ENCODE assay signal across 12 cellular contexts in genomic region chr7:90597879-90598278, GRCh38. TPM values are rescaled to one million over a fixed set of nuclear protein-coding genes. Genes with fewer than 3 reads are reported as not detected.
A peak's percentile ranks its signal among the peaks of the same experiment; 100 is the strongest.
DNase-seq lines count a peak whose midpoint lies in the region; ATAC-seq, FAIRE-seq and TF ChIP-seq lines count a peak whose summit lies in the region.
"Had no signal": no experiment of that assay in that cellular context is flagged by ENCODE, and none has a peak within 500 bp of the region (broad histone marks: within the 10 kb centered on the region; RNA-seq: fewer than 3 reads in every experiment).

No MANE protein-coding gene starts in this region.

- H3K27ac ChIP-seq in endothelial cell of umbilical vein (ENCODE audit: insufficient read depth, low read depth, low read length) (peak overlapping the region; percentile 80), neural progenitor cell (no peak overlapping the region)
- H3K27ac ChIP-seq: ovary had no signal

- no peak for FAIRE-seq in endothelial cell of umbilical vein (lab: Jason Lieb, UNC)

- H3K4me1 ChIP-seq in endothelial cell of umbilical vein (ENCODE audit: control insufficient read depth, extremely low read depth, insufficient read depth, low read length): peaks cover 46% of the 10 kb centered on the region
- H3K4me1 ChIP-seq in neural progenitor cell: peaks cover 22% of the 10 kb centered on the region

- peak overlapping the region; percentile 99 for H3K4me3 Mint-ChIP-seq in neural progenitor cell
- no peak overlapping the region for H3K4me3 Mint-ChIP-seq in T-helper 2 cell treated with Interferon-gamma antibody and Interleukin-4, amounts not matched to agents 5 μg/mL and 100 μg/mL, for 36 hours

- H3K4me2 ChIP-seq in endothelial cell of umbilical vein (ENCODE audit: insufficient read depth, low read length) (peak overlapping the region; percentile 98), neural progenitor cell (peak overlapping the region; percentile 80)

- POLR2A ChIA-PET in endothelial cell of umbilical vein (lab: Charles Lee): no interaction called here

- dilution Hi-C loops in endothelial cell of umbilical vein (cut with MboI; ENCODE audit: extremely low pct_ligation_motif_present, low sequenced_read_pairs): no loop called here

- peaks cover 11% of the 10 kb centered on the region for H3F3A ChIP-seq in neural progenitor cell (ENCODE audit: low read depth)

- H3K9me1 ChIP-seq in endothelial cell of umbilical vein (replicated peaks; ENCODE audit: control insufficient read depth, extremely low read depth, insufficient read depth, low read length): no peaks in the 10 kb centered on the region

- no peak for TF ChIP-seq CTCF in endothelial cell of umbilical vein (IDR thresholded peaks at IDR 0.05; ENCODE audit: extremely low read depth in 1 of 2, insufficient read depth in 1 of 2, low read depth in 1 of 2, low read length in 2 of 2)
- TF ChIP-seq CTCF in neural progenitor cell (IDR thresholded peaks at IDR 0.05): no peak

- peaks cover 12% of the 10 kb centered on the region for H3K36me3 Mint-ChIP-seq in neural progenitor cell
- H3K36me3 Mint-ChIP-seq in T-helper 2 cell treated with Interferon-gamma antibody and Interleukin-4, amounts not matched to agents 5 μg/mL and 100 μg/mL, for 36 hours (ENCODE audit: low read depth): no peaks in the 10 kb centered on the region

- H2AFZ ChIP-seq in endothelial cell of umbilical vein (ENCODE audit: low read depth, low read length) (no peak overlapping the region), neural progenitor cell (replicated peaks) (no peak overlapping the region)

- intact Hi-C loops in endothelial cell of umbilical vein (cut with micrococcal nuclease): loop anchor here (2.0 to 10.0 kb wide), 3 partner anchors 143 to 867 kb away; no protein-coding TSS in a partner anchor
- intact Hi-C loops in posterior cingulate gyrus (cut with DNase I): loop anchor here (10.0 kb wide), 1 partner anchor 253 kb away; the partner anchor contains the start of gene GTPBP10

- TF ChIP-seq POLR2A in endothelial cell of umbilical vein (IDR thresholded peaks at IDR 0.05; ENCODE audit: low read depth, low read length): no peak

- peaks cover 8% of the 10 kb centered on the region for H3K27me3 Mint-ChIP-seq in neural progenitor cell (ENCODE audit: insufficient read depth, low read depth)
- peaks cover 57% of the 10 kb centered on the region for H3K27me3 Mint-ChIP-seq in T-helper 2 cell treated with Interferon-gamma antibody and Interleukin-4, amounts not matched to agents 5 μg/mL and 100 μg/mL, for 36 hours (ENCODE audit: low read depth)

- no TSS peak for BruUV-seq in endothelial cell of umbilical vein (replicated peaks; lab: Mats Ljungman, UMichigan)

- H3K27me3 ChIP-seq in endothelial cell of umbilical vein (ENCODE audit: control insufficient read depth in 2 of 2, insufficient read depth in 2 of 2, low read length in 2 of 2) (no peaks in the 10 kb centered on the region), neural progenitor cell (no peaks in the 10 kb centered on the region)
- H3K27me3 ChIP-seq: ovary had no signal

- ATAC-seq in HG03039 (IDR thresholded peaks at IDR 0.05; ENCODE audit: unreplicated experiment): no peak
- no peak for ATAC-seq in GM18909 (IDR thresholded peaks at IDR 0.05; ENCODE audit: poor library complexity, unreplicated experiment)

- peak; percentile 6 for DNase-seq in EL
- DNase-seq in NCI-H526 treated with DMSO at 0.1 percent for 48 hours (lab: John Stamatoyannopoulos, UW): peak; percentile 47
- no peak for DNase-seq in endothelial cell of umbilical vein (ENCODE audit: low read depth, low spot score)
- DNase-seq in neural progenitor cell (ENCODE audit: low spot score): no peak
- no peak for DNase-seq in posterior cingulate gyrus
- no peak for DNase-seq in T-helper 2 cell treated with Interferon-gamma antibody and Interleukin-4, amounts not matched to agents 5 μg/mL and 100 μg/mL, for 36 hours (ENCODE audit: low spot score)
- DNase-seq: activated effector memory CD4-positive, alpha-beta T cell treated with Interleukin-2 at 50 U/mL for 16 hours; erythroblast; NCI-H446 treated with DMSO at 0.1 percent for 48 hours; ovary had no signal

- H3K9ac ChIP-seq in endothelial cell of umbilical vein (replicated peaks; ENCODE audit: extremely low read depth, insufficient read depth, low read length) (peak overlapping the region; percentile 92), neural progenitor cell (no peak overlapping the region)

- H3K9me3 Mint-ChIP-seq in neural progenitor cell: no peaks in the 10 kb centered on the region
- no peaks in the 10 kb centered on the region for H3K9me3 Mint-ChIP-seq in T-helper 2 cell treated with Interferon-gamma antibody and Interleukin-4, amounts not matched to agents 5 μg/mL and 100 μg/mL, for 36 hours

- H3K4me3 ChIP-seq in endothelial cell of umbilical vein (replicated peaks in 1 of 3; ENCODE audit: insufficient read depth in 1 of 3, low read depth in 1 of 3, low read length in 3 of 3) (peak overlapping the region in 2 of 3 experiments; percentile 94 to 95), neural progenitor cell (peak overlapping the region; percentile 89)

- H3K9me3 ChIP-seq in endothelial cell of umbilical vein (replicated peaks; ENCODE audit: control insufficient read depth, insufficient read depth, low read length) (no peaks in the 10 kb centered on the region), neural progenitor cell (ENCODE audit: low read depth) (no peaks in the 10 kb centered on the region)
- H3K9me3 ChIP-seq: ovary had no signal

- no peaks in the 10 kb centered on the region for H4K20me1 ChIP-seq in endothelial cell of umbilical vein (replicated peaks; ENCODE audit: control insufficient read depth, extremely low read depth, insufficient read depth, low read length)
- peaks cover 30% of the 10 kb centered on the region for H4K20me1 ChIP-seq in neural progenitor cell (ENCODE audit: low read depth)

- CTCF ChIA-PET in endothelial cell of umbilical vein (lab: Charles Lee): interaction anchor here (0.8 to 6.5 kb wide), 9 partner anchors 8 to 437 kb away, joined by 3 to 72 read pairs (median 5); no protein-coding TSS in a partner anchor

- peaks cover 26% of the 10 kb centered on the region for H3K4me1 Mint-ChIP-seq in neural progenitor cell
- peaks cover 11% of the 10 kb centered on the region for H3K4me1 Mint-ChIP-seq in T-helper 2 cell treated with Interferon-gamma antibody and Interleukin-4, amounts not matched to agents 5 μg/mL and 100 μg/mL, for 36 hours (ENCODE audit: low read depth)

- H3K79me2 ChIP-seq in endothelial cell of umbilical vein (ENCODE audit: control insufficient read depth, insufficient read depth, low read length): peaks cover 58% of the 10 kb centered on the region
- H3K79me2 ChIP-seq in neural progenitor cell (ENCODE audit: low read depth): peaks cover 62% of the 10 kb centered on the region

- H3K27ac Mint-ChIP-seq in neural progenitor cell: no peak overlapping the region
- H3K27ac Mint-ChIP-seq in T-helper 2 cell treated with Interferon-gamma antibody and Interleukin-4, amounts not matched to agents 5 μg/mL and 100 μg/mL, for 36 hours: no peak overlapping the region

- no peaks in the 10 kb centered on the region for H3K36me3 ChIP-seq in endothelial cell of umbilical vein (ENCODE audit: control insufficient read depth in 2 of 2, extremely low read depth in 1 of 2, insufficient read depth in 2 of 2, low read length in 2 of 2)
- H3K36me3 ChIP-seq in neural progenitor cell: no peaks in the 10 kb centered on the region
- H3K36me3 ChIP-seq: ovary had no signal

TF ChIP-seq in endothelial cell of umbilical vein, 7 proteins besides CTCF, POLR2A, EP300 and RAD21:
- TF ChIP-seq MYC (IDR thresholded peaks at IDR 0.05; ENCODE audit: low read depth, low read length) (no peak), MAX (IDR thresholded peaks at IDR 0.05; ENCODE audit: insufficient read depth, insufficient read length) (no peak), FOS (IDR thresholded peaks at IDR 0.05; ENCODE audit: borderline replicate concordance, insufficient read depth, low read length) (no peak), POLR2AphosphoS5 (IDR thresholded peaks at IDR 0.05; ENCODE audit: insufficient read depth, low read depth, low read length) (no peak), EZH2 (IDR thresholded peaks at IDR 0.05; ENCODE audit: borderline replicate concordance, low read depth, low read length, severe bottlenecking) (no peak)

RNA-seq across cellular contexts. Expression of gene CDK14, which starts 1.8 kb away (rescaled TPM):
- 34.2 and 41.5 TPM in 2 replicates for total RNA-seq in endothelial cell of umbilical vein
- polyA plus RNA-seq in endothelial cell of umbilical vein: 5.2 and 5.5 TPM in 2 replicates
- polyA plus RNA-seq in endothelial cell of umbilical vein (2011; cell fraction: cytosol; rRNA removed): 6.9 and 7.1 TPM in 2 replicates
- 14.8 and 15.2 TPM in 2 replicates for polyA plus RNA-seq in endothelial cell of umbilical vein (2011; cell fraction: nucleus; rRNA removed)
- 10.2 and 14.4 TPM in 2 replicates for polyA plus RNA-seq in endothelial cell of umbilical vein (2012)
- 54.6 and 66.3 TPM in 2 replicates for polyA minus RNA-seq in endothelial cell of umbilical vein
- 10.9 TPM for polyA minus RNA-seq in endothelial cell of umbilical vein (2011; cell fraction: cytosol; rRNA and poly(A)+ RNA removed)
- polyA minus RNA-seq in endothelial cell of umbilical vein (2011; cell fraction: nucleus; rRNA and poly(A)+ RNA removed): 123 and 184 TPM in 2 replicates
- total RNA-seq in neural progenitor cell (ENCODE audit: low replicate concordance): 41.9 and 52.3 TPM in 2 replicates

Comparison
In these comparisons a context has a peak if more than half of its experiments do, and no peak if none do; other contexts are left out.
1. DNase-seq: peak in EL (single experiment) and NCI-H526 treated with DMSO at 0.1 percent for 48 hours (single experiment); none in endothelial cell of umbilical vein (single experiment), neural progenitor cell (single experiment), posterior cingulate gyrus (0 of 10) and T-helper 2 cell treated with Interferon-gamma antibody and Interleukin-4, amounts not matched to agents 5 μg/mL and 100 μg/mL, for 36 hours (single experiment).